ENCODE assay signal across 1 cellular context in genomic region chr1:145690587-145691558, GRCh38.
TF ChIP-seq lines count a peak whose summit lies in the region.

No MANE protein-coding gene starts in this region.

TF ChIP-seq in WTC11, 78 proteins besides CTCF, POLR2A, EP300 and RAD21 (continued from another document):
- no peak for TF ChIP-seq STAT6 (CRISPR knock-in tag; conservative IDR thresholded peaks at IDR 0.05; ENCODE audit: low read depth)
- TF ChIP-seq NFATC4 (CRISPR knock-in tag; IDR thresholded peaks at IDR 0.05): no peak
- TF ChIP-seq ATF6 (CRISPR knock-in tag; IDR thresholded peaks at IDR 0.05): no peak
- TF ChIP-seq GRHL2 (CRISPR knock-in tag; IDR thresholded peaks at IDR 0.05; ENCODE audit: insufficient replicate concordance, severe bottlenecking): no peak
- TF ChIP-seq, protein P1, sequence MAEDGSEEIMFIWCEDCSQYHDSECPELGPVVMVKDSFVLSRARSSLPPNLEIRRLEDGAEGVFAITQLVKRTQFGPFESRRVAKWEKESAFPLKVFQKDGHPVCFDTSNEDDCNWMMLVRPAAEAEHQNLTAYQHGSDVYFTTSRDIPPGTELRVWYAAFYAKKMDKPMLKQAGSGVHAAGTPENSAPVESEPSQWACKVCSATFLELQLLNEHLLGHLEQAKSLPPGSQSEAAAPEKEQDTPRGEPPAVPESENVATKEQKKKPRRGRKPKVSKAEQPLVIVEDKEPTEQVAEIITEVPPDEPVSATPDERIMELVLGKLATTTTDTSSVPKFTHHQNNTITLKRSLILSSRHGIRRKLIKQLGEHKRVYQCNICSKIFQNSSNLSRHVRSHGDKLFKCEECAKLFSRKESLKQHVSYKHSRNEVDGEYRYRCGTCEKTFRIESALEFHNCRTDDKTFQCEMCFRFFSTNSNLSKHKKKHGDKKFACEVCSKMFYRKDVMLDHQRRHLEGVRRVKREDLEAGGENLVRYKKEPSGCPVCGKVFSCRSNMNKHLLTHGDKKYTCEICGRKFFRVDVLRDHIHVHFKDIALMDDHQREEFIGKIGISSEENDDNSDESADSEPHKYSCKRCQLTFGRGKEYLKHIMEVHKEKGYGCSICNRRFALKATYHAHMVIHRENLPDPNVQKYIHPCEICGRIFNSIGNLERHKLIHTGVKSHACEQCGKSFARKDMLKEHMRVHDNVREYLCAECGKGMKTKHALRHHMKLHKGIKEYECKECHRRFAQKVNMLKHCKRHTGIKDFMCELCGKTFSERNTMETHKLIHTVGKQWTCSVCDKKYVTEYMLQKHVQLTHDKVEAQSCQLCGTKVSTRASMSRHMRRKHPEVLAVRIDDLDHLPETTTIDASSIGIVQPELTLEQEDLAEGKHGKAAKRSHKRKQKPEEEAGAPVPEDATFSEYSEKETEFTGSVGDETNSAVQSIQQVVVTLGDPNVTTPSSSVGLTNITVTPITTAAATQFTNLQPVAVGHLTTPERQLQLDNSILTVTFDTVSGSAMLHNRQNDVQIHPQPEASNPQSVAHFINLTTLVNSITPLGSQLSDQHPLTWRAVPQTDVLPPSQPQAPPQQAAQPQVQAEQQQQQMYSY (CRISPR knock-in tag; IDR thresholded peaks at IDR 0.05): no peak
- TF ChIP-seq, protein P2, sequence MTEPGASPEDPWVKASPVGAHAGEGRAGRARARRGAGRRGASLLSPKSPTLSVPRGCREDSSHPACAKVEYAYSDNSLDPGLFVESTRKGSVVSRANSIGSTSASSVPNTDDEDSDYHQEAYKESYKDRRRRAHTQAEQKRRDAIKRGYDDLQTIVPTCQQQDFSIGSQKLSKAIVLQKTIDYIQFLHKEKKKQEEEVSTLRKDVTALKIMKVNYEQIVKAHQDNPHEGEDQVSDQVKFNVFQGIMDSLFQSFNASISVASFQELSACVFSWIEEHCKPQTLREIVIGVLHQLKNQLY (CRISPR knock-in tag; IDR thresholded peaks at IDR 0.05): no peak
- TF ChIP-seq ZNF396 (CRISPR knock-in tag; IDR thresholded peaks at IDR 0.05; ENCODE audit: borderline replicate concordance): no peak
- no peak for TF ChIP-seq MXD4 (CRISPR knock-in tag; IDR thresholded peaks at IDR 0.05; ENCODE audit: borderline replicate concordance)
